8 cellular contexts compared by ENCODE assay signal in genomic region chr18:54717673-54718435, GRCh38.
DNase-seq lines count a peak whose midpoint lies in the region; ATAC-seq and TF ChIP-seq lines count a peak whose summit lies in the region.

No MANE protein-coding gene starts in this region.

- H3K27ac Mint-ChIP-seq in T-helper 2 cell treated with Interferon-gamma antibody and Interleukin-4, amounts not matched to agents 5 μg/mL and 100 μg/mL, for 36 hours: peak overlapping the region; percentile 77

- H2AFZ ChIP-seq in osteoblast (ENCODE audit: low read length): peak overlapping the region; percentile 92

- H3K79me2 ChIP-seq in osteoblast (ENCODE audit: insufficient read depth, low read length): no peaks in the 10 kb centered on the region

- H3K4me2 ChIP-seq in BLaER1: peak overlapping the region; percentile 81
- peak overlapping the region; percentile 85 for H3K4me2 ChIP-seq in osteoblast (ENCODE audit: insufficient read depth, low read length)

- H3K9ac ChIP-seq in BLaER1: no peak overlapping the region

- no peaks in the 10 kb centered on the region for H4K20me1 ChIP-seq in BLaER1
- H4K20me1 ChIP-seq in osteoblast (ENCODE audit: insufficient read depth, low read length): no peaks in the 10 kb centered on the region

- peaks cover 45% of the 10 kb centered on the region for H3K27me3 Mint-ChIP-seq in T-helper 2 cell treated with Interferon-gamma antibody and Interleukin-4, amounts not matched to agents 5 μg/mL and 100 μg/mL, for 36 hours (ENCODE audit: low read depth)

- H3K36me3 Mint-ChIP-seq in T-helper 2 cell treated with Interferon-gamma antibody and Interleukin-4, amounts not matched to agents 5 μg/mL and 100 μg/mL, for 36 hours (ENCODE audit: low read depth): no peaks in the 10 kb centered on the region

- H3K36me3 ChIP-seq in BLaER1: no peaks in the 10 kb centered on the region
- H3K36me3 ChIP-seq in osteoblast (ENCODE audit: insufficient read depth, low read length): no peaks in the 10 kb centered on the region

- H3K4me3 ChIP-seq in BLaER1 (peak overlapping the region; percentile 55), osteoblast (ENCODE audit: insufficient read depth, low read length) (peak overlapping the region; percentile 71)

- H3K9me3 Mint-ChIP-seq in T-helper 2 cell treated with Interferon-gamma antibody and Interleukin-4, amounts not matched to agents 5 μg/mL and 100 μg/mL, for 36 hours: no peaks in the 10 kb centered on the region

- no peak for TF ChIP-seq CTCF in osteoblast (IDR thresholded peaks at IDR 0.05; ENCODE audit: extremely low read depth, low read depth, low read length)

- H3K9me3 ChIP-seq in BLaER1 (no peaks in the 10 kb centered on the region), osteoblast (ENCODE audit: low read depth, low read length) (no peaks in the 10 kb centered on the region)

- DNase-seq in GM19240 (ENCODE audit: insufficient read length, low spot score) (peak; percentile 15), cerebellum (ENCODE audit: low spot score) (peak; percentile 11), osteoblast (ENCODE audit: insufficient read length, low spot score, missing footprints) (peak; percentile 59), HT-29 (ENCODE audit: low spot score) (no peak), EL (no peak)
- peak; percentile 68 for DNase-seq in T-helper 2 cell treated with Interferon-gamma antibody and Interleukin-4, amounts not matched to agents 5 μg/mL and 100 μg/mL, for 36 hours (ENCODE audit: low spot score)

- peak overlapping the region; percentile 84 for H3K4me3 Mint-ChIP-seq in T-helper 2 cell treated with Interferon-gamma antibody and Interleukin-4, amounts not matched to agents 5 μg/mL and 100 μg/mL, for 36 hours

- H3K27ac ChIP-seq in BLaER1 (no peak overlapping the region), osteoblast (ENCODE audit: low read depth, low read length) (peak overlapping the region; percentile 18)

- H3K4me1 ChIP-seq in BLaER1: peaks cover 39% of the 10 kb centered on the region
- H3K4me1 ChIP-seq in osteoblast (ENCODE audit: insufficient read depth, low read length): peaks cover 11% of the 10 kb centered on the region

- peaks cover 53% of the 10 kb centered on the region for H3K4me1 Mint-ChIP-seq in T-helper 2 cell treated with Interferon-gamma antibody and Interleukin-4, amounts not matched to agents 5 μg/mL and 100 μg/mL, for 36 hours (ENCODE audit: low read depth)

- H3K27me3 ChIP-seq in BLaER1 (no peaks in the 10 kb centered on the region), osteoblast (ENCODE audit: insufficient read depth, low read length) (no peaks in the 10 kb centered on the region)

- ATAC-seq in HG03196 (IDR thresholded peaks at IDR 0.05; ENCODE audit: unreplicated experiment): peak; percentile 87

Comparison
In these comparisons a context has a peak if more than half of its experiments do, and no peak if none do; other contexts are left out.
1. DNase-seq: peak in GM19240 (single experiment), T-helper 2 cell treated with Interferon-gamma antibody and Interleukin-4, amounts not matched to agents 5 μg/mL and 100 μg/mL, for 36 hours (single experiment), cerebellum (single experiment) and osteoblast (single experiment); none in HT-29 (single experiment) and EL (single experiment).